In the genomic region with DNA sequence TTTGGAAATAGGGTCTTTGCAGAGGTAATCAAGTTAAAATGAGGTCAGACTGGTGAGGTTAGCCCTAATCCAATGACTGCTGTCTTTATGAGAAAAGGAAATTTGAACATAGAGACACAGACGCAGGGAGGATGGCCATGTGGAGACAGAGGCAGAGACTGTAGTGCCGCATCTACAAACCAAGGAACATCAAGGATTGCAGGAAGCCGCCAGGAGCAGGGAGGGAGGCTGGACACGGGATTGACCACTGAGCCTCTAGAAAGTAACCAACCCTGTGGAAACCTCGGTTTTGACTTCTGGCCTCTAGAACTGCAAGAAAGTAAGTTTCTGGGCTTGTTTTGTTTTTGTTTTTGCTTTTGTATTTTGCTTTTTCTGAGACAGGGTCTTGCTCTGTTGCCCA, we compare ENCODE assay signal across 22 cellular contexts.
"Had no signal": no experiment of that assay in that cellular context is flagged by ENCODE, and none has a peak within 500 bp of the region (broad histone marks: within the 10 kb centered on the region; RNA-seq: fewer than 3 reads in every experiment).

No MANE protein-coding gene starts in this region.

- H3K36me3 ChIP-seq: ascending aorta, gastrocnemius medialis had no signal

- DNase-seq: activated CD4-positive, alpha-beta memory T cell treated with anti-CD3 and anti-CD28 coated beads, Interleukin-2, amount 10 ng/mL, durations not matched to agents 7 days and 5 days; activated CD4-positive, alpha-beta T cell treated with anti-CD3 and anti-CD28 coated beads for 1 hour; activated CD4-positive, alpha-beta T cell treated with anti-CD3 and anti-CD28 coated beads for 4 hours; activated CD4-positive, alpha-beta T cell treated with anti-CD3 and anti-CD28 coated beads, Interleukin-2, amount 10 ng/mL, durations not matched to agents 7 days and 5 days; activated CD4-positive, alpha-beta T cell treated with anti-CD3 and anti-CD28 coated beads, Interleukin-2, amount 50 U/mL, for 4 hours; activated CD8-positive, alpha-beta memory T cell treated with anti-CD3 and anti-CD28 coated beads, Interleukin-2, amount 50 U/mL, for 48 hours; activated gamma-delta T cell; activated naive CD4-positive, alpha-beta T cell; activated naive CD4-positive, alpha-beta T cell treated with anti-CD3 and anti-CD28 coated beads, Interleukin-2, amount 10 ng/mL, durations not matched to agents 7 days and 5 days; activated naive CD8-positive, alpha-beta T cell treated with anti-CD3 and anti-CD28 coated beads, Interleukin-2, amount 10 ng/mL, durations not matched to agents 7 days and 5 days; activated T-cell treated with anti-CD3 and anti-CD28 coated beads for 4 hours; activated T-cell treated with anti-CD3 and anti-CD28 coated beads, Interleukin-2, amount 50 U/mL, for 24 hours; activated T-cell treated with anti-CD3 and anti-CD28 coated beads, Interleukin-2, amount 50 U/mL, for 72 hours; dorsolateral prefrontal cortex; effector memory CD4-positive, alpha-beta T cell; endodermal cell; gastrocnemius medialis; T-helper 2 cell had no signal

- H3K9me3 ChIP-seq: ascending aorta, gastrocnemius medialis had no signal

- H3K4me3 ChIP-seq: ascending aorta, coronary artery, dorsolateral prefrontal cortex, gastrocnemius medialis had no signal

- H3K27ac ChIP-seq: ascending aorta, coronary artery, foreskin keratinocyte, gastrocnemius medialis, VCaP had no signal

- H3K4me1 ChIP-seq: ascending aorta, foreskin keratinocyte, gastrocnemius medialis had no signal

- H3K27me3 ChIP-seq: ascending aorta, dorsolateral prefrontal cortex, foreskin keratinocyte, gastrocnemius medialis had no signal
